In the genomic region with DNA sequence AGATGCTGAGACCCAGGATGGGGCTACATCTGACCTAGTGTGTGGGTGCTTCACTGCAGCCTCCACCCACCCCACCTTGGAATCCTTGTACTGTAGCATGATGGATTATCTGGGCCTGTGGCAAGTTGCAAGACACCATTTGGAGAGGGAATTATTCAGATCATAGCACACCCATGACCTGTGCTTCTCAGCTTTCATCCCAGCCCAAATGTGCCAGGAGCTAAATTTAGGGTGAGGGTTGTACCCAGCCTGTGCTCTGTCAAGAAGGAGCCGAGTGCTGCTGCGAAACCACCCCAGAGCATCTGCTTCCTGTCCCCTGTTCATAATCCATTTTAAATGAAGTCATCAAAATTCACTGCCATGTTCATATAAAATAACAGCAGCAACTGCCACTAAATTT, we compare ENCODE assay signal across 7 cellular contexts.
"Had no signal": no experiment of that assay in that cellular context is flagged by ENCODE, and none has a peak within 500 bp of the region (broad histone marks: within the 10 kb centered on the region; RNA-seq: fewer than 3 reads in every experiment).

No MANE protein-coding gene starts in this region.

- H3K9ac ChIP-seq: GM23248 had no signal

- ATAC-seq: HCT116 had no signal

- H2AFZ ChIP-seq: GM23248 had no signal

- H3K4me3 ChIP-seq: GM23248, HAP-1 had no signal

- H3K27ac ChIP-seq: GM23248 had no signal

- H3K9me3 ChIP-seq: HAP-1 had no signal

- H3K36me3 ChIP-seq: HAP-1 had no signal

- DNase-seq: GM23248, GOT3, H7, HFFc6, IMR-90 had no signal

- H3K4me1 ChIP-seq: HAP-1 had no signal
